Comparison of ENCODE assay signal across 7 cellular contexts in the genomic region with DNA sequence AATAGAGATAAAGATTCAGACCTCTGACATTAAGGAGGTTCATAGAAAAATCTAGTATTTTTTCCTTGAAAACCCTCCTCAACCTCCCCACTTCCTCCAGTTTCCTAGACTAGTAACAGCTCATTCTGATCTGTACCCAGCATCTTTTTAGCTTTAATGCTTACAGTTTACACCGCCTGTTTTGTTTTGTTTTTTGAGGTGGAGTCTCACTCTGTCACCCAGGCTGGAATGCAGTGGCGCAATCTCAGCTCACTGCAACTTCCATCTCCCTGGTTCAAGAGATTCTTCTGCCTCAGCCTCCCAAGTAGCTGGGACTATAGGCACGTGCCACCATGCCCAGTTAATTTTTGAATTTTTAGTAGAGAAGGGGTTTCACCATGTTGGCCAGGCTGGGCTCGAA. TPM values are rescaled to one million over a fixed set of nuclear protein-coding genes. Genes with fewer than 3 reads are reported as not detected.
A peak's percentile ranks its signal among the peaks of the same experiment; 100 is the strongest.
DNase-seq lines count a peak whose midpoint lies in the region; TF ChIP-seq lines count a peak whose summit lies in the region.
"Not testable (repeated sequence)": the region's sequence is repeated elsewhere in the genome, so short reads cannot be mapped to it uniquely, and the experiment has no call there.

No MANE protein-coding gene starts in this region.

- not testable (repeated sequence) for H3K9me2 ChIP-seq in GM23248 (ENCODE audit: insufficient read depth)

- TF ChIP-seq CTCF in fibroblast of mammary gland (conservative IDR thresholded peaks at IDR 0.05; ENCODE audit: control insufficient read depth, insufficient read depth, low read depth, low read length); osteoblast (IDR thresholded peaks at IDR 0.05; ENCODE audit: extremely low read depth, low read depth, low read length): not testable (repeated sequence)

- not testable (repeated sequence) for H2AFZ ChIP-seq in GM23248; osteoblast (ENCODE audit: low read length)

- H3K27ac ChIP-seq in GM23248: peak overlapping the region; percentile 65
- H3K27ac ChIP-seq in cingulate gyrus (ENCODE audit: low read depth, low read length): peak overlapping the region; percentile 32
- peak overlapping the region; percentile 51 for H3K27ac ChIP-seq in osteoblast (ENCODE audit: low read depth, low read length)

- peak overlapping the region; percentile 22; the same call in 1 of the 2 replicates for H3K9ac ChIP-seq in GM23248
- H3K9ac ChIP-seq in adipocyte (ENCODE audit: low read length): not testable (repeated sequence)

- H3K27me3 ChIP-seq in GM23248 (replicated peaks; ENCODE audit: insufficient read depth); adipocyte (replicated peaks; ENCODE audit: control insufficient read depth, insufficient read depth, low read length); osteoblast (ENCODE audit: insufficient read depth, low read length): not testable (repeated sequence)

- WGBS in GM23248 (ENCODE audit: low coverage in 1 of 2, low lambda C conversion rate in 2 of 2, missing lambda C conversion rate in 2 of 2), 2 experiments: 18 to 20% methylated on average over 4 of the region's 4 CpGs

- peaks cover 72% of the 10 kb centered on the region for H3F3A ChIP-seq in GM23248 (ENCODE audit: insufficient read depth)

- peak overlapping the region; percentile 61 for H3K4me2 ChIP-seq in GM23248 (ENCODE audit: unreplicated experiment)
- not testable (repeated sequence) for H3K4me2 ChIP-seq in osteoblast (ENCODE audit: insufficient read depth, low read length)

- not testable (repeated sequence) for H3K36me3 ChIP-seq in GM23248 (ENCODE audit: low read depth); adipocyte (ENCODE audit: control insufficient read depth, insufficient read depth, low read length, severe bottlenecking); osteoblast (ENCODE audit: insufficient read depth, low read length)

- in situ Hi-C loops in GM23248 (cut with MboI): not testable (repeated sequence)

- H3K4me1 ChIP-seq in GM23248 (ENCODE audit: insufficient read depth) (peaks cover 44% of the 10 kb centered on the region), adipocyte (ENCODE audit: control insufficient read depth, insufficient read depth, low read length) (peaks cover 60% of the 10 kb centered on the region), osteoblast (ENCODE audit: insufficient read depth, low read length) (peaks cover 26% of the 10 kb centered on the region)

- H3K79me2 ChIP-seq in GM23248 (ENCODE audit: insufficient read depth) (peaks cover 66% of the 10 kb centered on the region), osteoblast (ENCODE audit: insufficient read depth, low read length) (peaks cover 44% of the 10 kb centered on the region)

- DNase-seq in AG08396 (ENCODE audit: low spot score): peak; percentile 37
- DNase-seq in GM23248: peak; percentile 68
- DNase-seq in M059J (ENCODE audit: low read depth): peak; percentile 54
- DNase-seq in adipocyte (ENCODE audit: low read depth): peak; percentile 57
- peak; percentile 55 for DNase-seq in fibroblast of mammary gland (ENCODE audit: low read depth)
- DNase-seq in osteoblast (ENCODE audit: insufficient read length, low spot score, missing footprints): not testable (repeated sequence)

- H4K20me1 ChIP-seq in GM23248 (ENCODE audit: insufficient read depth); osteoblast (ENCODE audit: insufficient read depth, low read length): not testable (repeated sequence)

- not testable (repeated sequence) for H3K9me3 ChIP-seq in GM23248 (ENCODE audit: low read depth); adipocyte (ENCODE audit: control insufficient read depth, low read length); osteoblast (ENCODE audit: low read depth, low read length)

- H3K4me3 ChIP-seq in GM23248; adipocyte (ENCODE audit: low read length); fibroblast of mammary gland (ENCODE audit: control insufficient read depth, low read depth, low read length); osteoblast (ENCODE audit: insufficient read depth, low read length): not testable (repeated sequence)

RNA-seq across cellular contexts. Expression of a gene that starts 5.0 kb away (rescaled TPM):
- 17.2 and 20.9 TPM in 2 replicates for total RNA-seq in GM23248 (2014; rRNA removed; shearing (Covaris generic))
- 7.6 and 8.1 TPM in 2 replicates for polyA plus RNA-seq in GM23248 (2016; fragmentation: Nextera tagmentation; extraction: Ambion mirVana)
- total RNA-seq in M059J (2014; rRNA removed; shearing (Covaris generic)): 14.6 and 28.6 TPM in 2 replicates
- total RNA-seq in osteoblast: 43.4 and 44.2 TPM in 2 replicates

RNA-seq across cellular contexts. Expression of a gene that starts 40.5 kb away (rescaled TPM):
- total RNA-seq in GM23248 (2014; rRNA removed; shearing (Covaris generic)): 13.7 and 17.5 TPM in 2 replicates
- polyA plus RNA-seq in GM23248 (2016; fragmentation: Nextera tagmentation; extraction: Ambion mirVana): 22.5 and 23.6 TPM in 2 replicates
- total RNA-seq in M059J (2014; rRNA removed; shearing (Covaris generic)): 20.8 and 21.8 TPM in 2 replicates
- total RNA-seq in osteoblast: 30.8 and 36.5 TPM in 2 replicates
